ENCODE assay signal across 8 cellular contexts in genomic region chr5:169701910-169702451, GRCh38.
DNase-seq lines count a peak whose midpoint lies in the region; ATAC-seq and TF ChIP-seq lines count a peak whose summit lies in the region.

No MANE protein-coding gene starts in this region.

- no peak for DNase-seq in activated T-cell treated with anti-CD3 and anti-CD28 coated beads, Interleukin-2, amount 50 U/mL, for 24 hours
- no peak for DNase-seq in activated T-cell treated with anti-CD3 and anti-CD28 coated beads, Interleukin-2, amount 50 U/mL, for 1 hour
- DNase-seq in PC-3, result peak; percentile 65
- peak; percentile 79 for DNase-seq in fibroblast of the aortic adventitia (ENCODE audit: low read depth)
- no peak for DNase-seq in stimulated activated naive B cell treated with anti-CD40 and anti-IgM and Interleukin-4, amounts not matched to agents 10 μg/mL and 1 μg/mL and 100 μg/mL, for 72 hours
- DNase-seq in activated CD8-positive, alpha-beta memory T cell treated with anti-CD3 and anti-CD28 coated beads, Interleukin-2, amount 10 ng/mL, durations not matched to agents 7 days and 5 days, result no peak
- DNase-seq in omental fat pad (ENCODE audit: low spot score), result no peak

- H2AFZ ChIP-seq in PC-3 (ENCODE audit: low read length), result peak overlapping the region; percentile 6; the same call in 1 of the 2 replicates

- peak overlapping the region; percentile 66 for H3K27ac Mint-ChIP-seq in activated T-cell treated with anti-CD3 and anti-CD28 coated beads, Interleukin-2, amount 50 U/mL, for 24 hours
- H3K27ac Mint-ChIP-seq in stimulated activated naive B cell treated with anti-CD40 and anti-IgM and Interleukin-4, amounts not matched to agents 10 μg/mL and 1 μg/mL and 100 μg/mL, for 72 hours, result peak overlapping the region; percentile 52
- no peak overlapping the region for H3K27ac Mint-ChIP-seq in activated CD8-positive, alpha-beta memory T cell treated with anti-CD3 and anti-CD28 coated beads, Interleukin-2, amount 10 ng/mL, durations not matched to agents 7 days and 5 days

- TF ChIP-seq CTCF in PC-3 (conservative IDR thresholded peaks at IDR 0.05; ENCODE audit: low read depth, low read length) (peak; percentile 73), fibroblast of the aortic adventitia (IDR thresholded peaks at IDR 0.05; ENCODE audit: insufficient read depth, low read length) (peak; percentile 59), omental fat pad (IDR thresholded peaks at IDR 0.05) (no peak)

- H3K9me3 Mint-ChIP-seq in activated T-cell treated with anti-CD3 and anti-CD28 coated beads, Interleukin-2, amount 50 U/mL, for 24 hours, result no peaks in the 10 kb centered on the region
- H3K9me3 Mint-ChIP-seq in stimulated activated naive B cell treated with anti-CD40 and anti-IgM and Interleukin-4, amounts not matched to agents 10 μg/mL and 1 μg/mL and 100 μg/mL, for 72 hours, result no peaks in the 10 kb centered on the region
- no peaks in the 10 kb centered on the region for H3K9me3 Mint-ChIP-seq in activated CD8-positive, alpha-beta memory T cell treated with anti-CD3 and anti-CD28 coated beads, Interleukin-2, amount 10 ng/mL, durations not matched to agents 7 days and 5 days (ENCODE audit: low read depth)

- H3K36me3 ChIP-seq in PC-3 (ENCODE audit: low read depth, low read length), result no peaks in the 10 kb centered on the region

- ATAC-seq in PC-3 (peak; percentile 40), GM18861 (IDR thresholded peaks at IDR 0.05; ENCODE audit: unreplicated experiment) (no peak), omental fat pad (ENCODE audit: low FRiP score) (no peak)
- no peak for ATAC-seq in stimulated activated naive B cell treated with anti-CD40 and anti-IgM and Interleukin-4, amounts not matched to agents 10 μg/mL and 1 μg/mL and 100 μg/mL, for 72 hours (replicated peaks)
- no peak for ATAC-seq in activated CD8-positive, alpha-beta memory T cell treated with anti-CD3 and anti-CD28 coated beads, Interleukin-2, amount 10 ng/mL, durations not matched to agents 7 days and 5 days

- intact Hi-C loops in PC-3 (cut with micrococcal nuclease), result loop anchor here (1.0 to 5.0 kb wide), 6 partner anchors 85 to 755 kb away; partner anchors contain the start of gene INSYN2B

- peaks cover 1% of the 10 kb centered on the region for H3F3A ChIP-seq in PC-3 (ENCODE audit: low read length, unreplicated experiment)

- no peak overlapping the region for H3K4me3 Mint-ChIP-seq in activated T-cell treated with anti-CD3 and anti-CD28 coated beads, Interleukin-2, amount 50 U/mL, for 24 hours
- no peak overlapping the region for H3K4me3 Mint-ChIP-seq in stimulated activated naive B cell treated with anti-CD40 and anti-IgM and Interleukin-4, amounts not matched to agents 10 μg/mL and 1 μg/mL and 100 μg/mL, for 72 hours
- H3K4me3 Mint-ChIP-seq in activated CD8-positive, alpha-beta memory T cell treated with anti-CD3 and anti-CD28 coated beads, Interleukin-2, amount 10 ng/mL, durations not matched to agents 7 days and 5 days, result no peak overlapping the region

- H3K4me1 Mint-ChIP-seq in activated T-cell treated with anti-CD3 and anti-CD28 coated beads, Interleukin-2, amount 50 U/mL, for 24 hours (ENCODE audit: low read depth), result peaks cover 36% of the 10 kb centered on the region
- peaks cover 27 to 44% of the 10 kb centered on the region in 2 donors for H3K4me1 Mint-ChIP-seq in stimulated activated naive B cell treated with anti-CD40 and anti-IgM and Interleukin-4, amounts not matched to agents 10 μg/mL and 1 μg/mL and 100 μg/mL, for 72 hours
- peaks cover 10% of the 10 kb centered on the region for H3K4me1 Mint-ChIP-seq in activated CD8-positive, alpha-beta memory T cell treated with anti-CD3 and anti-CD28 coated beads, Interleukin-2, amount 10 ng/mL, durations not matched to agents 7 days and 5 days

- no peaks in the 10 kb centered on the region for H3K27me3 ChIP-seq in PC-3 (ENCODE audit: low read length)

- POLR2A ChIA-PET in PC-3 (lab: Charles Lee; ENCODE audit: unreplicated experiment), result no interaction called here

- peaks cover 19% of the 10 kb centered on the region for H3K4me1 ChIP-seq in PC-3 (ENCODE audit: insufficient read depth, low read length)

- no peak overlapping the region for H3K27ac ChIP-seq in PC-3 (ENCODE audit: low read length)

- no peaks in the 10 kb centered on the region for H3K9me3 ChIP-seq in PC-3 (ENCODE audit: low read length)

- H3K9ac ChIP-seq in PC-3 (ENCODE audit: low read length), result no peak overlapping the region

- BruUV-seq in PC-3 (replicated peaks; lab: Mats Ljungman, UMichigan), result no TSS peak

- no peak overlapping the region for H3K4me3 ChIP-seq in PC-3 (ENCODE audit: low read length)
- no peak overlapping the region for H3K4me3 ChIP-seq in fibroblast of the aortic adventitia (ENCODE audit: low read depth, low read length)

- no peaks in the 10 kb centered on the region for H3K27me3 Mint-ChIP-seq in activated T-cell treated with anti-CD3 and anti-CD28 coated beads, Interleukin-2, amount 50 U/mL, for 24 hours
- no peaks in the 10 kb centered on the region for H3K27me3 Mint-ChIP-seq in stimulated activated naive B cell treated with anti-CD40 and anti-IgM and Interleukin-4, amounts not matched to agents 10 μg/mL and 1 μg/mL and 100 μg/mL, for 72 hours
- no peaks in the 10 kb centered on the region for H3K27me3 Mint-ChIP-seq in activated CD8-positive, alpha-beta memory T cell treated with anti-CD3 and anti-CD28 coated beads, Interleukin-2, amount 10 ng/mL, durations not matched to agents 7 days and 5 days

- H3K4me2 ChIP-seq in PC-3 (ENCODE audit: low read length), result no peak overlapping the region

- no peaks in the 10 kb centered on the region for H3K79me2 ChIP-seq in PC-3 (ENCODE audit: low read length)

- peaks cover 95% of the 10 kb centered on the region for H3K36me3 Mint-ChIP-seq in activated T-cell treated with anti-CD3 and anti-CD28 coated beads, Interleukin-2, amount 50 U/mL, for 24 hours (ENCODE audit: low read depth)
- H3K36me3 Mint-ChIP-seq in stimulated activated naive B cell treated with anti-CD40 and anti-IgM and Interleukin-4, amounts not matched to agents 10 μg/mL and 1 μg/mL and 100 μg/mL, for 72 hours, result peaks cover 55 to 67% of the 10 kb centered on the region in 2 donors
- H3K36me3 Mint-ChIP-seq in activated CD8-positive, alpha-beta memory T cell treated with anti-CD3 and anti-CD28 coated beads, Interleukin-2, amount 10 ng/mL, durations not matched to agents 7 days and 5 days, result peaks cover 71% of the 10 kb centered on the region

- H4K20me1 ChIP-seq in PC-3 (ENCODE audit: low read length), result no peaks in the 10 kb centered on the region

- CTCF ChIA-PET in PC-3 (lab: Charles Lee), result interaction anchor here (0.6 to 2.2 kb wide), 5 partner anchors 118 to 514 kb away, joined by 3 to 19 read pairs (median 5); partner anchors contain the start of genes INSYN2B and SPDL1
- CTCF ChIA-PET in activated CD8-positive, alpha-beta memory T cell treated with anti-CD3 and anti-CD28 coated beads, Interleukin-2, amount 10 ng/mL, durations not matched to agents 7 days and 5 days (lab: Charles Lee), result interaction anchor here (0.6 kb wide), 1 partner anchor 118 kb away, joined by 3 read pairs; the partner anchor contains the start of gene SPDL1

- H3K9me2 ChIP-seq in PC-3 (replicated peaks; ENCODE audit: low read length), result no peaks in the 10 kb centered on the region

Comparison
In these comparisons a context has a peak if more than half of its experiments do, and no peak if none do; other contexts are left out.
1. DNase-seq: peak in PC-3 (single experiment) and fibroblast of the aortic adventitia (single experiment); none in activated T-cell treated with anti-CD3 and anti-CD28 coated beads, Interleukin-2, amount 50 U/mL, for 24 hours (single experiment), activated T-cell treated with anti-CD3 and anti-CD28 coated beads, Interleukin-2, amount 50 U/mL, for 1 hour (single experiment), stimulated activated naive B cell treated with anti-CD40 and anti-IgM and Interleukin-4, amounts not matched to agents 10 μg/mL and 1 μg/mL and 100 μg/mL, for 72 hours (single experiment), activated CD8-positive, alpha-beta memory T cell treated with anti-CD3 and anti-CD28 coated beads, Interleukin-2, amount 10 ng/mL, durations not matched to agents 7 days and 5 days (single experiment) and omental fat pad (single experiment).
2. CTCF ChIP-seq: peak in PC-3 (single experiment) and fibroblast of the aortic adventitia (single experiment); none in omental fat pad (0 of 3).